Comparison of ENCODE assay signal across 2 cellular contexts in genomic region chr12:2877047-2877958, GRCh38.
TF ChIP-seq lines count a peak whose summit lies in the region.

A gene with protein sequence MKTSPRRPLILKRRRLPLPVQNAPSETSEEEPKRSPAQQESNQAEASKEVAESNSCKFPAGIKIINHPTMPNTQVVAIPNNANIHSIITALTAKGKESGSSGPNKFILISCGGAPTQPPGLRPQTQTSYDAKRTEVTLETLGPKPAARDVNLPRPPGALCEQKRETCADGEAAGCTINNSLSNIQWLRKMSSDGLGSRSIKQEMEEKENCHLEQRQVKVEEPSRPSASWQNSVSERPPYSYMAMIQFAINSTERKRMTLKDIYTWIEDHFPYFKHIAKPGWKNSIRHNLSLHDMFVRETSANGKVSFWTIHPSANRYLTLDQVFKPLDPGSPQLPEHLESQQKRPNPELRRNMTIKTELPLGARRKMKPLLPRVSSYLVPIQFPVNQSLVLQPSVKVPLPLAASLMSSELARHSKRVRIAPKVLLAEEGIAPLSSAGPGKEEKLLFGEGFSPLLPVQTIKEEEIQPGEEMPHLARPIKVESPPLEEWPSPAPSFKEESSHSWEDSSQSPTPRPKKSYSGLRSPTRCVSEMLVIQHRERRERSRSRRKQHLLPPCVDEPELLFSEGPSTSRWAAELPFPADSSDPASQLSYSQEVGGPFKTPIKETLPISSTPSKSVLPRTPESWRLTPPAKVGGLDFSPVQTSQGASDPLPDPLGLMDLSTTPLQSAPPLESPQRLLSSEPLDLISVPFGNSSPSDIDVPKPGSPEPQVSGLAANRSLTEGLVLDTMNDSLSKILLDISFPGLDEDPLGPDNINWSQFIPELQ (minus strand): TSS chr12:2877174. CDS start chr12:2874478, 2,696 bp downstream.
Gene RHNO1 (plus strand): TSS chr12:2877223. CDS start chr12:2885367, 8,144 bp downstream.

TF ChIP-seq in HEK293, 187 proteins besides CTCF, POLR2A, EP300 and RAD21 (continued from another document and continues in another):
- TF ChIP-seq MYNN (tag by site-specific recombination; IDR thresholded peaks at IDR 0.05; ENCODE audit: borderline replicate concordance): no peak
- TF ChIP-seq ZBTB17 (tag by site-specific recombination; IDR thresholded peaks at IDR 0.05): peak; percentile 92; the same call in 1 of the 2 replicates
- TF ChIP-seq BCL11A (tag by site-specific recombination; IDR thresholded peaks at IDR 0.05; ENCODE audit: low read depth): no peak
- peak; percentile 90 for TF ChIP-seq YY1 (tag by site-specific recombination; IDR thresholded peaks at IDR 0.05)
- peak; percentile 11; the same call in 1 of the 2 replicates for TF ChIP-seq ZNF660 (tag by site-specific recombination; IDR thresholded peaks at IDR 0.05)
- TF ChIP-seq ZNF518A (tag by site-specific recombination; conservative IDR thresholded peaks at IDR 0.05; ENCODE audit: low read depth): no peak
- 0 out of 2 replicates have a peak, but pooled peaks have one; percentile 64 for TF ChIP-seq REPIN1 (tag by site-specific recombination; IDR thresholded peaks at IDR 0.05; ENCODE audit: low read depth)
- TF ChIP-seq, protein P1, sequence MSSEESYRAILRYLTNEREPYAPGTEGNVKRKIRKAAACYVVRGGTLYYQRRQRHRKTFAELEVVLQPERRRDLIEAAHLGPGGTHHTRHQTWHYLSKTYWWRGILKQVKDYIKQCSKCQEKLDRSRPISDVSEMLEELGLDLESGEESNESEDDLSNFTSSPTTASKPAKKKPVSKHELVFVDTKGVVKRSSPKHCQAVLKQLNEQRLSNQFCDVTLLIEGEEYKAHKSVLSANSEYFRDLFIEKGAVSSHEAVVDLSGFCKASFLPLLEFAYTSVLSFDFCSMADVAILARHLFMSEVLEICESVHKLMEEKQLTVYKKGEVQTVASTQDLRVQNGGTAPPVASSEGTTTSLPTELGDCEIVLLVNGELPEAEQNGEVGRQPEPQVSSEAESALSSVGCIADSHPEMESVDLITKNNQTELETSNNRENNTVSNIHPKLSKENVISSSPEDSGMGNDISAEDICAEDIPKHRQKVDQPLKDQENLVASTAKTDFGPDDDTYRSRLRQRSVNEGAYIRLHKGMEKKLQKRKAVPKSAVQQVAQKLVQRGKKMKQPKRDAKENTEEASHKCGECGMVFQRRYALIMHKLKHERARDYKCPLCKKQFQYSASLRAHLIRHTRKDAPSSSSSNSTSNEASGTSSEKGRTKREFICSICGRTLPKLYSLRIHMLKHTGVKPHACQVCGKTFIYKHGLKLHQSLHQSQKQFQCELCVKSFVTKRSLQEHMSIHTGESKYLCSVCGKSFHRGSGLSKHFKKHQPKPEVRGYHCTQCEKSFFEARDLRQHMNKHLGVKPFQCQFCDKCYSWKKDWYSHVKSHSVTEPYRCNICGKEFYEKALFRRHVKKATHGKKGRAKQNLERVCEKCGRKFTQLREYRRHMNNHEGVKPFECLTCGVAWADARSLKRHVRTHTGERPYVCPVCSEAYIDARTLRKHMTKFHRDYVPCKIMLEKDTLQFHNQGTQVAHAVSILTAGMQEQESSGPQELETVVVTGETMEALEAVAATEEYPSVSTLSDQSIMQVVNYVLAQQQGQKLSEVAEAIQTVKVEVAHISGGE (tag by site-specific recombination; conservative IDR thresholded peaks at IDR 0.05; ENCODE audit: low read depth): peak; percentile 37
- no peak for TF ChIP-seq ZNF571 (tag by site-specific recombination; IDR thresholded peaks at IDR 0.05)
- no peak for TF ChIP-seq ZNF639 (tag by site-specific recombination; IDR thresholded peaks at IDR 0.05)
- TF ChIP-seq ZNF76 (tag by site-specific recombination; IDR thresholded peaks at IDR 0.05; ENCODE audit: borderline replicate concordance, low read depth): peak; percentile 59; the same call in 1 of the 2 replicates
- peak; percentile 62 for TF ChIP-seq ZXDB (tag by site-specific recombination; IDR thresholded peaks at IDR 0.05)
- no peak for TF ChIP-seq ZNF274 (IDR thresholded peaks at IDR 0.05; ENCODE audit: low read length)
- no peak for TF ChIP-seq ZNF274 (tag by site-specific recombination; IDR thresholded peaks at IDR 0.05; ENCODE audit: borderline replicate concordance)
- no peak for TF ChIP-seq ZNF530 (tag by site-specific recombination; IDR thresholded peaks at IDR 0.05; ENCODE audit: low read depth)
- no peak for TF ChIP-seq ZNF223 (tag by site-specific recombination; IDR thresholded peaks at IDR 0.05)
- TF ChIP-seq ZNF404 (tag by site-specific recombination; IDR thresholded peaks at IDR 0.05): no peak
- no peak for TF ChIP-seq ZNF621 (tag by site-specific recombination; IDR thresholded peaks at IDR 0.05)

TF ChIP-seq in SK-N-SH, 30 proteins besides CTCF, POLR2A, EP300 and RAD21 (continued from another document):
- TF ChIP-seq REST (IDR thresholded peaks at IDR 0.05; ENCODE audit: low read depth, low read length): 0 out of 2 replicates have a peak, but pooled peaks have one; percentile 11
- TF ChIP-seq RFX5 (IDR thresholded peaks at IDR 0.05; ENCODE audit: low read length): no peak
- TF ChIP-seq IRF3 (IDR thresholded peaks at IDR 0.05; ENCODE audit: low read depth, low read length): no peak
- TF ChIP-seq YY1 (IDR thresholded peaks at IDR 0.05; ENCODE audit: low read depth): peak; percentile 82
- TF ChIP-seq RXRA (IDR thresholded peaks at IDR 0.05; ENCODE audit: borderline replicate concordance, low read depth): no peak
- TF ChIP-seq USF2 (IDR thresholded peaks at IDR 0.05; ENCODE audit: borderline replicate concordance, low read depth, low read length): peak; percentile 87
- peak; percentile 96 for TF ChIP-seq USF1 (IDR thresholded peaks at IDR 0.05; ENCODE audit: borderline replicate concordance, low read depth)
- 0 out of 2 replicates have a peak, but pooled peaks have one; percentile 47 for TF ChIP-seq TEAD4 (IDR thresholded peaks at IDR 0.05; ENCODE audit: borderline replicate concordance, insufficient read depth)
- TF ChIP-seq CHD2 (IDR thresholded peaks at IDR 0.05; ENCODE audit: low read length, partially characterized antibody): no peak
- no peak for TF ChIP-seq GATA2 (CRISPR knock-in tag; IDR thresholded peaks at IDR 0.05)
- TF ChIP-seq, protein P2, sequence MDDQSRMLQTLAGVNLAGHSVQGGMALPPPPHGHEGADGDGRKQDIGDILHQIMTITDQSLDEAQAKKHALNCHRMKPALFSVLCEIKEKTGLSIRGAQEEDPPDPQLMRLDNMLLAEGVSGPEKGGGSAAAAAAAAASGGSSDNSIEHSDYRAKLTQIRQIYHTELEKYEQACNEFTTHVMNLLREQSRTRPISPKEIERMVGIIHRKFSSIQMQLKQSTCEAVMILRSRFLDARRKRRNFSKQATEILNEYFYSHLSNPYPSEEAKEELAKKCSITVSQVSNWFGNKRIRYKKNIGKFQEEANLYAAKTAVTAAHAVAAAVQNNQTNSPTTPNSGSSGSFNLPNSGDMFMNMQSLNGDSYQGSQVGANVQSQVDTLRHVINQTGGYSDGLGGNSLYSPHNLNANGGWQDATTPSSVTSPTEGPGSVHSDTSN (IDR thresholded peaks at IDR 0.05): no peak
- TF ChIP-seq GABPA (IDR thresholded peaks at IDR 0.05; ENCODE audit: low read depth): 0 out of 2 replicates have a peak, but pooled peaks have one; percentile 15
- TF ChIP-seq EZH2phosphoT487 (IDR thresholded peaks at IDR 0.05; ENCODE audit: borderline replicate concordance, low read depth): no peak
- no peak for TF ChIP-seq JUND (IDR thresholded peaks at IDR 0.05)
- peak; percentile 84 for TF ChIP-seq TAF1 (IDR thresholded peaks at IDR 0.05; ENCODE audit: borderline replicate concordance, low read depth, low read length)
- no peak for TF ChIP-seq SMC3 (IDR thresholded peaks at IDR 0.05; ENCODE audit: low read depth, low read length)
- peak; percentile 61; the same call in 1 of the 2 replicates for TF ChIP-seq MAX (IDR thresholded peaks at IDR 0.05; ENCODE audit: low read depth)
- TF ChIP-seq, protein P3, sequence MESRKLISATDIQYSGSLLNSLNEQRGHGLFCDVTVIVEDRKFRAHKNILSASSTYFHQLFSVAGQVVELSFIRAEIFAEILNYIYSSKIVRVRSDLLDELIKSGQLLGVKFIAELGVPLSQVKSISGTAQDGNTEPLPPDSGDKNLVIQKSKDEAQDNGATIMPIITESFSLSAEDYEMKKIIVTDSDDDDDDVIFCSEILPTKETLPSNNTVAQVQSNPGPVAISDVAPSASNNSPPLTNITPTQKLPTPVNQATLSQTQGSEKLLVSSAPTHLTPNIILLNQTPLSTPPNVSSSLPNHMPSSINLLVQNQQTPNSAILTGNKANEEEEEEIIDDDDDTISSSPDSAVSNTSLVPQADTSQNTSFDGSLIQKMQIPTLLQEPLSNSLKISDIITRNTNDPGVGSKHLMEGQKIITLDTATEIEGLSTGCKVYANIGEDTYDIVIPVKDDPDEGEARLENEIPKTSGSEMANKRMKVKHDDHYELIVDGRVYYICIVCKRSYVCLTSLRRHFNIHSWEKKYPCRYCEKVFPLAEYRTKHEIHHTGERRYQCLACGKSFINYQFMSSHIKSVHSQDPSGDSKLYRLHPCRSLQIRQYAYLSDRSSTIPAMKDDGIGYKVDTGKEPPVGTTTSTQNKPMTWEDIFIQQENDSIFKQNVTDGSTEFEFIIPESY (IDR thresholded peaks at IDR 0.05; ENCODE audit: borderline replicate concordance, low read depth): no peak
TF ChIP-seq in SK-N-SH: peak in this region for 12.
